In genomic region chr1:960371-961131, GRCh38 we compare ENCODE assay signal across 8 cellular contexts. TPM values are rescaled to one million over a fixed set of nuclear protein-coding genes. Genes with fewer than 3 reads are reported as not detected.
DNase-seq lines count a peak whose midpoint lies in the region; ATAC-seq and TF ChIP-seq lines count a peak whose summit lies in the region.

TSS of gene KLHL17 (plus strand) at chr1:960584. CDS start at chr1:960694, 110 bp downstream.

- H3K4me3 Mint-ChIP-seq in IgD-negative memory B cell, result peak within 1 kb of the TSS; percentile 87 to 94 (median 92)
- peak within 1 kb of the TSS; percentile 66 for H3K4me3 Mint-ChIP-seq in T-helper 1 cell treated with Interleukin-12 subunit alpha and Interleukin-12 subunit beta and Interleukin-4 antibody, amounts not matched to agents 30 μg/mL and 1 μg/mL, for 36 hours
- peak within 1 kb of the TSS; percentile 98 for H3K4me3 Mint-ChIP-seq in activated naive CD8-positive, alpha-beta T cell treated with anti-CD3 and anti-CD28 coated beads, Interleukin-2, amount 50 U/mL, for 24 hours

- TF ChIP-seq POLR2A in prostate gland (IDR thresholded peaks at IDR 0.05), result no peak

- no peaks in the 10 kb centered on the region for H3K27me3 ChIP-seq in A673 (replicated peaks; ENCODE audit: insufficient read depth, low read depth, low read length, poor library complexity)
- peaks cover 0 to 4% (median 0%) of the 10 kb centered on the region in 7 donors for H3K27me3 ChIP-seq in heart right ventricle
- no peaks in the 10 kb centered on the region for H3K27me3 ChIP-seq in prostate gland (replicated peaks; ENCODE audit: insufficient read depth)

- H3K4me1 Mint-ChIP-seq in IgD-negative memory B cell, result peaks cover 4 to 10% (median 7%) of the 10 kb centered on the region in 3 donors
- H3K4me1 Mint-ChIP-seq in T-helper 1 cell treated with Interleukin-12 subunit alpha and Interleukin-12 subunit beta and Interleukin-4 antibody, amounts not matched to agents 30 μg/mL and 1 μg/mL, for 36 hours (ENCODE audit: low read depth), result peaks cover 12% of the 10 kb centered on the region
- peaks cover 22% of the 10 kb centered on the region for H3K4me1 Mint-ChIP-seq in activated naive CD8-positive, alpha-beta T cell treated with anti-CD3 and anti-CD28 coated beads, Interleukin-2, amount 50 U/mL, for 24 hours

- ATAC-seq in GM18511 (IDR thresholded peaks at IDR 0.05; ENCODE audit: unreplicated experiment), result peak; percentile 60
- peak; percentile 66 for ATAC-seq in activated naive CD8-positive, alpha-beta T cell treated with anti-CD3 and anti-CD28 coated beads, Interleukin-2, amount 50 U/mL, for 24 hours
- ATAC-seq in heart right ventricle, result peak in 7 of 8 donors; percentile 10 to 60 (median 41)

- no peaks in the 10 kb centered on the region for H3K9me3 ChIP-seq in A673 (ENCODE audit: low read depth, low read length, poor library complexity, severe bottlenecking)
- H3K9me3 ChIP-seq in heart right ventricle, result no peaks in the 10 kb centered on the region
- H3K9me3 ChIP-seq in prostate gland, result no peaks in the 10 kb centered on the region

- DNase-seq in A673 (ENCODE audit: low spot score), result peak; percentile 91
- peak; percentile 89 for DNase-seq in activated naive CD8-positive, alpha-beta T cell treated with anti-CD3 and anti-CD28 coated beads, Interleukin-2, amount 50 U/mL, for 24 hours
- DNase-seq in heart right ventricle, result peak; percentile 70 to 85
- DNase-seq in prostate gland (ENCODE audit: low spot score), result peak; percentile 46

- peaks cover 1% of the 10 kb centered on the region for H3K36me3 Mint-ChIP-seq in IgD-negative memory B cell
- peaks cover 2% of the 10 kb centered on the region for H3K36me3 Mint-ChIP-seq in T-helper 1 cell treated with Interleukin-12 subunit alpha and Interleukin-12 subunit beta and Interleukin-4 antibody, amounts not matched to agents 30 μg/mL and 1 μg/mL, for 36 hours (ENCODE audit: low read depth)
- peaks cover 19% of the 10 kb centered on the region for H3K36me3 Mint-ChIP-seq in activated naive CD8-positive, alpha-beta T cell treated with anti-CD3 and anti-CD28 coated beads, Interleukin-2, amount 50 U/mL, for 24 hours (ENCODE audit: low read depth)

- H3K27ac ChIP-seq in A673 (ENCODE audit: low read depth, low read length, poor library complexity, severe bottlenecking), result peak within 1 kb of the TSS; percentile 65
- peak within 1 kb of the TSS in 3 of 10 donors; percentile 10 to 86 (median 69) for H3K27ac ChIP-seq in heart right ventricle
- H3K27ac ChIP-seq in prostate gland, result no peak within 1 kb of the TSS
- no peak within 1 kb of the TSS for H3K27ac ChIP-seq in urinary bladder (ENCODE audit: low read depth)

- no peaks in the 10 kb centered on the region for H3K27me3 Mint-ChIP-seq in IgD-negative memory B cell
- no peaks in the 10 kb centered on the region for H3K27me3 Mint-ChIP-seq in T-helper 1 cell treated with Interleukin-12 subunit alpha and Interleukin-12 subunit beta and Interleukin-4 antibody, amounts not matched to agents 30 μg/mL and 1 μg/mL, for 36 hours (ENCODE audit: low read depth)
- H3K27me3 Mint-ChIP-seq in activated naive CD8-positive, alpha-beta T cell treated with anti-CD3 and anti-CD28 coated beads, Interleukin-2, amount 50 U/mL, for 24 hours, result no peaks in the 10 kb centered on the region

- H3K4me3 ChIP-seq in A673 (ENCODE audit: low read depth, low read length, poor library complexity, severe bottlenecking), result peak within 1 kb of the TSS; percentile 98
- H3K4me3 ChIP-seq in heart right ventricle, result peak within 1 kb of the TSS; percentile 50 to 100 (median 96)
- H3K4me3 ChIP-seq in prostate gland, result peak within 1 kb of the TSS; percentile 84 to 90
- peak within 1 kb of the TSS; percentile 96 for H3K4me3 ChIP-seq in urinary bladder (ENCODE audit: low read depth, low read length)

- no TSS peak for BruUV-seq in A673 (replicated peaks; lab: Mats Ljungman, UMichigan)

- POLR2A ChIA-PET in A673 (lab: Charles Lee; ENCODE audit: low non-redundant PET), result no interaction called here

- 0% methylated on average over 65 to 104 of the region's 108 CpGs for WGBS in heart right ventricle, 2 donors
- WGBS in prostate gland, result under 1% methylated on average over 81 of the region's 108 CpGs
- under 1% methylated on average over 108 of the region's 108 CpGs for WGBS in urinary bladder

- intact Hi-C loops in A673 (cut with micrococcal nuclease; ENCODE audit: unreplicated experiment) (no loop called here), heart right ventricle (cut with DNase I) (loop anchor here in 1 of 10 donors (5.0 kb wide), 1 partner anchor 53 kb away; no protein-coding TSS in a partner anchor), prostate gland (cut with DNase I) (no loop called here)

- TF ChIP-seq CTCF in A673 (conservative IDR thresholded peaks at IDR 0.05; ENCODE audit: low read depth, low read length), result no peak
- TF ChIP-seq CTCF in heart right ventricle (IDR thresholded peaks at IDR 0.05), result no peak
- TF ChIP-seq CTCF in prostate gland (IDR thresholded peaks at IDR 0.05), result no peak

- no peak within 1 kb of the TSS for H3K27ac Mint-ChIP-seq in IgD-negative memory B cell
- H3K27ac Mint-ChIP-seq in T-helper 1 cell treated with Interleukin-12 subunit alpha and Interleukin-12 subunit beta and Interleukin-4 antibody, amounts not matched to agents 30 μg/mL and 1 μg/mL, for 36 hours, result peak within 1 kb of the TSS; percentile 69
- H3K27ac Mint-ChIP-seq in activated naive CD8-positive, alpha-beta T cell treated with anti-CD3 and anti-CD28 coated beads, Interleukin-2, amount 50 U/mL, for 24 hours, result peak within 1 kb of the TSS; percentile 35

- CTCF ChIA-PET in A673 (lab: Charles Lee), result no interaction called here

- H3K4me1 ChIP-seq in A673 (ENCODE audit: insufficient read depth, low read length, poor library complexity, severe bottlenecking), result peaks cover 12% of the 10 kb centered on the region
- H3K4me1 ChIP-seq in heart right ventricle, result peaks cover 12 to 33% (median 23%) of the 10 kb centered on the region in 9 donors
- H3K4me1 ChIP-seq in prostate gland (replicated peaks), result peaks cover 6% of the 10 kb centered on the region
- peaks cover 3% of the 10 kb centered on the region for H3K4me1 ChIP-seq in urinary bladder (ENCODE audit: insufficient read depth)

- H3K36me3 ChIP-seq in A673 (ENCODE audit: insufficient read depth, low read length, poor library complexity, severe bottlenecking) (peaks cover 22% of the 10 kb centered on the region), heart right ventricle (peaks cover 0 to 27% (median 9%) of the 10 kb centered on the region in 9 donors), prostate gland (peaks cover 5 to 8% of the 10 kb centered on the region in 2 donors), urinary bladder (ENCODE audit: insufficient read depth) (peaks cover 6% of the 10 kb centered on the region)

- no peaks in the 10 kb centered on the region for H3K9me3 Mint-ChIP-seq in IgD-negative memory B cell
- H3K9me3 Mint-ChIP-seq in T-helper 1 cell treated with Interleukin-12 subunit alpha and Interleukin-12 subunit beta and Interleukin-4 antibody, amounts not matched to agents 30 μg/mL and 1 μg/mL, for 36 hours, result no peaks in the 10 kb centered on the region
- H3K9me3 Mint-ChIP-seq in activated naive CD8-positive, alpha-beta T cell treated with anti-CD3 and anti-CD28 coated beads, Interleukin-2, amount 50 U/mL, for 24 hours, result no peaks in the 10 kb centered on the region

RNA-seq across cellular contexts. Expression of gene KLHL17, which starts in this region (rescaled TPM):
- total RNA-seq in A673 (2021) (43.3 and 48.3 TPM in 2 replicates), heart right ventricle (1 to 10 TPM; 1.3 to 6.6 (median 3.2) TPM), prostate gland (10 to 100 TPM; 10.9 to 24.5 TPM), urinary bladder (4.5 TPM)
- polyA plus RNA-seq in IgD-negative memory B cell (1.3 TPM), heart right ventricle (10 to 100 TPM in 1 of 2 donors, 1 to 10 TPM in 1; 7.7 to 10.2 TPM), urinary bladder (12.0 TPM)

Comparison
In these comparisons a context has a peak if more than half of its experiments do, and no peak if none do; other contexts are left out.
1. H3K27ac Mint-ChIP-seq: peak in T-helper 1 cell treated with Interleukin-12 subunit alpha and Interleukin-12 subunit beta and Interleukin-4 antibody, amounts not matched to agents 30 μg/mL and 1 μg/mL, for 36 hours (single experiment) and activated naive CD8-positive, alpha-beta T cell treated with anti-CD3 and anti-CD28 coated beads, Interleukin-2, amount 50 U/mL, for 24 hours (single experiment); none in IgD-negative memory B cell (0 of 3).
2. Peak in every context shown above with its lines, with median percentiles within 50 percentile points of each other: DNase-seq, H3K4me3 ChIP-seq, ATAC-seq and H3K4me3 Mint-ChIP-seq.